In genomic region chr6:37170273-37171140, GRCh38 we compare ENCODE assay signal across 8 cellular contexts. TPM values are rescaled to one million over a fixed set of nuclear protein-coding genes. Genes with fewer than 3 reads are reported as not detected.
DNase-seq lines count a peak whose midpoint lies in the region; ATAC-seq, FAIRE-seq and TF ChIP-seq lines count a peak whose summit lies in the region.

No MANE protein-coding gene starts in this region.

- peaks cover 31 to 33% of the 10 kb centered on the region in 2 donors for H3K36me3 Mint-ChIP-seq in CD14-positive monocyte
- H3K36me3 Mint-ChIP-seq in activated naive CD4-positive, alpha-beta T cell treated with anti-CD3 and anti-CD28 coated beads, Interleukin-2, amount 10 ng/mL, durations not matched to agents 7 days and 5 days = peaks cover 50% of the 10 kb centered on the region

- no peak overlapping the region for H2AFZ ChIP-seq in OCI-LY1 (ENCODE audit: low read length)

- H3K9me3 ChIP-seq in OCI-LY1 (ENCODE audit: low read length) = no peaks in the 10 kb centered on the region

- DNase-seq in CD14-positive monocyte (ENCODE audit: low spot score) (peak; percentile 64), Right ventricle myocardium superior (no peak), posterior cingulate gyrus (peak in 8 of 10 donors; percentile 41 to 93 (median 56)), GM19239 (ENCODE audit: insufficient read length, low spot score) (no peak)
- peak; percentile 68 for DNase-seq in activated naive CD4-positive, alpha-beta T cell treated with anti-CD3 and anti-CD28 coated beads, Interleukin-2, amount 10 ng/mL, durations not matched to agents 7 days and 5 days

- peak overlapping the region; percentile 93 for H3K27ac ChIP-seq in OCI-LY1 (ENCODE audit: low read depth, low read length, poor library complexity, severe bottlenecking)

- TF ChIP-seq POLR2A in GM19193 (IDR thresholded peaks at IDR 0.05; ENCODE audit: extremely low read depth, insufficient read depth, insufficient read length) = peak; percentile 10

- H3K27me3 ChIP-seq in OCI-LY1 (ENCODE audit: insufficient read depth, low read length) = no peaks in the 10 kb centered on the region

- peak; percentile 23 for ATAC-seq in HG03280 (IDR thresholded peaks at IDR 0.05; ENCODE audit: unreplicated experiment)
- peak; percentile 32 for ATAC-seq in Right ventricle myocardium superior (ENCODE audit: poor library complexity)

- H3K4me1 Mint-ChIP-seq in CD14-positive monocyte = peaks cover 51% of the 10 kb centered on the region
- H3K4me1 Mint-ChIP-seq in activated naive CD4-positive, alpha-beta T cell treated with anti-CD3 and anti-CD28 coated beads, Interleukin-2, amount 10 ng/mL, durations not matched to agents 7 days and 5 days = peaks cover 30% of the 10 kb centered on the region

- peak overlapping the region; percentile 89 for H3K4me3 ChIP-seq in OCI-LY1 (ENCODE audit: low read depth, low read length, poor library complexity, severe bottlenecking)

- peak; percentile 46 for TF ChIP-seq CTCF in CD14-positive monocyte (IDR thresholded peaks at IDR 0.05)
- no peak for TF ChIP-seq CTCF in OCI-LY1 (IDR thresholded peaks at IDR 0.05; ENCODE audit: low read length)

- H4K20me1 ChIP-seq in OCI-LY1 (ENCODE audit: insufficient read depth, low read length) = peaks cover 3% of the 10 kb centered on the region

- H3K4me3 Mint-ChIP-seq in CD14-positive monocyte = peak overlapping the region; percentile 94 to 98
- peak overlapping the region; percentile 94 for H3K4me3 Mint-ChIP-seq in activated naive CD4-positive, alpha-beta T cell treated with anti-CD3 and anti-CD28 coated beads, Interleukin-2, amount 10 ng/mL, durations not matched to agents 7 days and 5 days

- peaks cover 0 to 2% (median 0%) of the 10 kb centered on the region in 7 donors for H3K9me3 Mint-ChIP-seq in CD14-positive monocyte
- no peaks in the 10 kb centered on the region for H3K9me3 Mint-ChIP-seq in activated naive CD4-positive, alpha-beta T cell treated with anti-CD3 and anti-CD28 coated beads, Interleukin-2, amount 10 ng/mL, durations not matched to agents 7 days and 5 days

- FAIRE-seq in GM19239 (lab: Jason Lieb, UNC) = no peak

- peaks cover 2 to 8% (median 2%) of the 10 kb centered on the region in 3 donors for H3K27me3 Mint-ChIP-seq in CD14-positive monocyte (ENCODE audit: low read depth in 3 of 3)
- H3K27me3 Mint-ChIP-seq in activated naive CD4-positive, alpha-beta T cell treated with anti-CD3 and anti-CD28 coated beads, Interleukin-2, amount 10 ng/mL, durations not matched to agents 7 days and 5 days = peaks cover 10% of the 10 kb centered on the region

- peaks cover 44% of the 10 kb centered on the region for H3K4me1 ChIP-seq in OCI-LY1 (ENCODE audit: insufficient read depth, low read length, severe bottlenecking)

- intact Hi-C loops in CD14-positive monocyte (cut with micrococcal nuclease) (loop anchor here (1.0 to 5.0 kb wide), 4 partner anchors 16 to 141 kb away; no protein-coding TSS in a partner anchor), Right ventricle myocardium superior (cut with DNase I) (no loop called here), posterior cingulate gyrus (cut with DNase I) (loop anchor here (5.0 to 10.0 kb wide), 2 partner anchors 286 to 403 kb away; partner anchors contain the start of gene C6orf89)

- CTCF ChIA-PET in activated naive CD4-positive, alpha-beta T cell treated with anti-CD3 and anti-CD28 coated beads, Interleukin-2, amount 10 ng/mL, durations not matched to agents 7 days and 5 days (lab: Charles Lee) = interaction anchor here (1.1 to 17.1 kb wide), 9 partner anchors 11 to 146 kb away, joined by 3 to 293 read pairs (median 22); no protein-coding TSS in a partner anchor

- peaks cover 26% of the 10 kb centered on the region for H3K79me2 ChIP-seq in OCI-LY1 (ENCODE audit: insufficient read depth, low read length)

- H3K9ac ChIP-seq in OCI-LY1 (ENCODE audit: low read length) = peak overlapping the region; percentile 82

- H3K9me2 ChIP-seq in OCI-LY1 (ENCODE audit: low read depth, low read length) = no peaks in the 10 kb centered on the region

- peak overlapping the region; percentile 82 for H3K4me2 ChIP-seq in OCI-LY1 (ENCODE audit: low read length)

- peaks cover 54% of the 10 kb centered on the region for H3K36me3 ChIP-seq in OCI-LY1 (ENCODE audit: insufficient read depth, low read length)

- peak overlapping the region; percentile 94 to 95 (median 95) for H3K27ac Mint-ChIP-seq in CD14-positive monocyte
- H3K27ac Mint-ChIP-seq in activated naive CD4-positive, alpha-beta T cell treated with anti-CD3 and anti-CD28 coated beads, Interleukin-2, amount 10 ng/mL, durations not matched to agents 7 days and 5 days = peak overlapping the region; percentile 98

- peaks cover 23% of the 10 kb centered on the region for H3F3A ChIP-seq in OCI-LY1 (ENCODE audit: insufficient read depth, low read length)

RNA-seq across cellular contexts. Expression of gene PIM1, which starts 0.6 kb away (rescaled TPM):
- polyA plus RNA-seq in CD14-positive monocyte = 10 to 100 TPM; 20.5 to 24.4 TPM
- total RNA-seq in Right ventricle myocardium superior = 28.3 TPM

Comparison
In these comparisons a context has a peak if more than half of its experiments do, and no peak if none do; other contexts are left out.
1. DNase-seq: peak in CD14-positive monocyte (single experiment), activated naive CD4-positive, alpha-beta T cell treated with anti-CD3 and anti-CD28 coated beads, Interleukin-2, amount 10 ng/mL, durations not matched to agents 7 days and 5 days (single experiment) and posterior cingulate gyrus (8 of 10); none in Right ventricle myocardium superior (single experiment) and GM19239 (single experiment).